8 cellular contexts compared by ENCODE assay signal in the genomic region with DNA sequence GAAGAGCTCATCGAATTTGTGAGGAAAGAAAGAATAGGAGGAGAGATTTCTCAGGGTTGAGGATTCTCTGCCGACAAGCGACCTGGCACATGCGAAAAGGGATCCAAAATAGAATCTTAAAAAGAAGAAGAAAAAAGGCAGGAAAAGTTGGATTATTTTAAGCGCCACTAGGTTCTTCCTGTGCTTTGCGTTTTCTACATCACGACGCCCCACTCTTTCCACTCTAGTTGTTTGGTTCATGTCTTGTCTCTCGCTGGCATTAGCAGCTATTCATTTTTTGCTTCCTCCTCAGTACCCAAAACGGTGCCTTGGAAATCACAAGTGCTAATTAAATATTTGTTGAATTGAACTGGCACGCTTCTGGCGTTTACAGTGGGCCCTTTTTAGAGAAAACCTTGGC. TPM values are rescaled to one million over a fixed set of nuclear protein-coding genes. Genes with fewer than 3 reads are reported as not detected.
A peak's percentile ranks its signal among the peaks of the same experiment; 100 is the strongest.
DNase-seq lines count a peak whose midpoint lies in the region; ATAC-seq and TF ChIP-seq lines count a peak whose summit lies in the region.

No MANE protein-coding gene starts in this region.

- TF ChIP-seq POLR2A in tibial nerve (IDR thresholded peaks at IDR 0.05): no peak

- no peak overlapping the region for H3K4me3 Mint-ChIP-seq in CD14-positive monocyte

- no peak for TF ChIP-seq EP300 in tibial nerve (IDR thresholded peaks at IDR 0.05)

- intact Hi-C loops in CD14-positive monocyte (cut with micrococcal nuclease): loop anchor here (5.0 kb wide), 5 partner anchors 39 to 619 kb away; no protein-coding TSS in a partner anchor

- H3K27me3 Mint-ChIP-seq in CD14-positive monocyte (ENCODE audit: low read depth in 3 of 3): peaks cover 5 to 10% (median 7%) of the 10 kb centered on the region in 3 donors

- no peaks in the 10 kb centered on the region for H3K27me3 ChIP-seq in iPS-20b (ENCODE audit: insufficient read depth, low read length)
- no peaks in the 10 kb centered on the region for H3K27me3 ChIP-seq in tibial nerve

- DNase-seq in activated CD4-positive, alpha-beta T cell treated with anti-CD3 and anti-CD28 coated beads, Interleukin-2, amount 50 U/mL, for 1 hour: peak; percentile 1
- DNase-seq in tibial nerve (ENCODE audit: low spot score in 2 of 2) (peak in 1 of 2 donors; percentile 19), CD14-positive monocyte (ENCODE audit: low spot score) (no peak), T-helper 9 cell (no peak), GOT3 (lab: John Stamatoyannopoulos, UW) (no peak)

- H3K9me3 ChIP-seq in iPS-20b (ENCODE audit: insufficient read depth, low read depth, low read length) (no peaks in the 10 kb centered on the region), tibial nerve (no peaks in the 10 kb centered on the region)

- H3K36me3 ChIP-seq in iPS-20b (ENCODE audit: insufficient read depth, low read depth, low read length): peaks cover 15% of the 10 kb centered on the region
- H3K36me3 ChIP-seq in tibial nerve: peaks cover 0 to 16% (median 0%) of the 10 kb centered on the region in 3 donors

- WGBS in tibial nerve, 2 donors: 2 to 5% methylated on average over 12 of the region's 12 CpGs

- peaks cover 13 to 17% of the 10 kb centered on the region in 2 donors for H3K36me3 Mint-ChIP-seq in CD14-positive monocyte

- no peak overlapping the region for H3K27ac Mint-ChIP-seq in CD14-positive monocyte

- H3K27ac ChIP-seq in iPS-20b (ENCODE audit: low read length): no peak overlapping the region
- peak overlapping the region; percentile 71 to 96 (median 86) for H3K27ac ChIP-seq in tibial nerve

- peaks cover 5% of the 10 kb centered on the region for H3K4me1 ChIP-seq in iPS-20b (ENCODE audit: insufficient read depth, low read length)
- peaks cover 0 to 47% (median 6%) of the 10 kb centered on the region in 4 donors for H3K4me1 ChIP-seq in tibial nerve

- H3K4me3 ChIP-seq in iPS-20b (ENCODE audit: low read length) (peak overlapping the region; percentile 82), tibial nerve (peak overlapping the region; percentile 39 to 76 (median 67))

- H3K9ac ChIP-seq in iPS-20b (ENCODE audit: low read depth, low read length): peak overlapping the region; percentile 89

- no peaks in the 10 kb centered on the region for H3K9me3 Mint-ChIP-seq in CD14-positive monocyte

- H3K4me1 Mint-ChIP-seq in CD14-positive monocyte: peaks cover 4% of the 10 kb centered on the region

- TF ChIP-seq CTCF in tibial nerve (IDR thresholded peaks at IDR 0.05) (no peak), CD14-positive monocyte (IDR thresholded peaks at IDR 0.05) (no peak)

- ATAC-seq in GM18502 (IDR thresholded peaks at IDR 0.05; ENCODE audit: poor library complexity, unreplicated experiment) (peak; percentile 10), HG03280 (IDR thresholded peaks at IDR 0.05; ENCODE audit: unreplicated experiment) (peak; percentile 7)

RNA-seq across cellular contexts. Expression of a gene that starts 0.7 kb away (rescaled TPM):
- 10 to 100 TPM; 14.1 to 25.5 (median 16.1) TPM for total RNA-seq in tibial nerve
- 1 to 10 TPM in 1 of 2 donors, under 1 TPM in 1; 0.95 to 2.0 TPM for polyA plus RNA-seq in CD14-positive monocyte

RNA-seq across cellular contexts. Expression of a gene that starts 54.7 kb away (rescaled TPM):
- total RNA-seq in tibial nerve: 10 to 100 TPM in 2 of 4 donors, 1 to 10 TPM in 2; 8.4 to 21.0 (median 14.1) TPM
- polyA plus RNA-seq in CD14-positive monocyte: not detected
